ENCODE assay signal across 9 cellular contexts in genomic region chr3:15309662-15310335, GRCh38. TPM values are rescaled to one million over a fixed set of nuclear protein-coding genes. Genes with fewer than 3 reads are reported as not detected.
DNase-seq lines count a peak whose midpoint lies in the region; ATAC-seq and TF ChIP-seq lines count a peak whose summit lies in the region.
"Had no signal": no experiment of that assay in that cellular context is flagged by ENCODE, and none has a peak within 500 bp of the region (broad histone marks: within the 10 kb centered on the region; RNA-seq: fewer than 3 reads in every experiment).

No MANE protein-coding gene starts in this region.

- no peaks in the 10 kb centered on the region for H3K9me3 Mint-ChIP-seq in CD4-positive, alpha-beta memory T cell

- no peak for ATAC-seq in HG03442 (IDR thresholded peaks at IDR 0.05; ENCODE audit: unreplicated experiment)
- no peak for ATAC-seq in psoas muscle
- no peak for ATAC-seq in HG02870 (IDR thresholded peaks at IDR 0.05; ENCODE audit: unreplicated experiment)

- H3K9me3 ChIP-seq in CD4-positive, alpha-beta memory T cell (ENCODE audit: control insufficient read depth in 1 of 2, low read length in 2 of 2): no peaks in the 10 kb centered on the region
- H3K9me3 ChIP-seq in psoas muscle: no peaks in the 10 kb centered on the region
- H3K9me3 ChIP-seq: thoracic aorta had no signal

- H3K36me3 ChIP-seq in CD4-positive, alpha-beta memory T cell (ENCODE audit: insufficient read depth, low read length): peaks cover 3% of the 10 kb centered on the region
- peaks cover 0 to 5% of the 10 kb centered on the region in 2 donors for H3K36me3 ChIP-seq in psoas muscle (ENCODE audit: insufficient read depth in 1 of 2, low read depth in 1 of 2)
- H3K36me3 ChIP-seq: thoracic aorta had no signal

- TF ChIP-seq CTCF in dorsolateral prefrontal cortex (IDR thresholded peaks at IDR 0.05 in 54 of 56, conservative IDR thresholded peaks at IDR 0.05 in 2 of 56; ENCODE audit: low read depth in 1 of 56, partially characterized antibody in 56 of 56) (no peak), psoas muscle (IDR thresholded peaks at IDR 0.05) (no peak)

- DNase-seq in CD4-positive, alpha-beta memory T cell: no peak
- DNase-seq in SK-MEL-5 (ENCODE audit: low read depth, low spot score) (peak; percentile 71), dorsolateral prefrontal cortex (peak in 8 of 10 donors; percentile 42 to 86 (median 68)), pons (ENCODE audit: low spot score) (peak; percentile 94), psoas muscle (no peak), cerebellar cortex (ENCODE audit: low spot score) (no peak)

- CTCF ChIA-PET in CD4-positive, alpha-beta memory T cell (lab: Charles Lee; ENCODE audit: partially characterized antibody): interaction anchor here (0.6 to 3.2 kb wide), 9 partner anchors 10 to 68 kb away, joined by 3 to 12 read pairs (median 4); partner anchors contain the start of gene SH3BP5

- no peak overlapping the region for H3K4me3 ChIP-seq in CD4-positive, alpha-beta memory T cell (ENCODE audit: low read length in 2 of 2)
- H3K4me3 ChIP-seq in dorsolateral prefrontal cortex (peak overlapping the region in 2 of 59 donors; percentile 29 to 35), psoas muscle (no peak overlapping the region)
- H3K4me3 ChIP-seq: thoracic aorta had no signal

- H3K4me3 Mint-ChIP-seq in CD4-positive, alpha-beta memory T cell: peak overlapping the region in 7 of 8 donors; percentile 25 to 77 (median 56)

- peaks cover 89% of the 10 kb centered on the region for H3K4me1 ChIP-seq in CD4-positive, alpha-beta memory T cell (ENCODE audit: insufficient read depth, low read length)
- peaks cover 13% of the 10 kb centered on the region for H3K4me1 ChIP-seq in psoas muscle

- 71 to 77% (median 74%) methylated on average over 6 of the region's 6 CpGs for WGBS in psoas muscle, 3 donors

- H3K27me3 ChIP-seq in CD4-positive, alpha-beta memory T cell (ENCODE audit: insufficient read depth, low read length): no peaks in the 10 kb centered on the region
- H3K27me3 ChIP-seq in dorsolateral prefrontal cortex: no peaks in the 10 kb centered on the region
- no peaks in the 10 kb centered on the region for H3K27me3 ChIP-seq in psoas muscle (ENCODE audit: insufficient read depth in 3 of 3, low read length in 2 of 3)

- H3K36me3 Mint-ChIP-seq in CD4-positive, alpha-beta memory T cell: peaks cover 16 to 37% of the 10 kb centered on the region in 2 donors

- H3K27ac ChIP-seq in CD4-positive, alpha-beta memory T cell (ENCODE audit: low read depth, low read length): peak overlapping the region; percentile 11
- H3K27ac ChIP-seq in dorsolateral prefrontal cortex: peak overlapping the region in 58 of 59 donors; percentile 15 to 92 (median 77)
- H3K27ac ChIP-seq in psoas muscle: no peak overlapping the region

- peak overlapping the region; percentile 63 to 84 (median 80) for H3K27ac Mint-ChIP-seq in CD4-positive, alpha-beta memory T cell

- peaks cover 55 to 86% (median 69%) of the 10 kb centered on the region in 4 donors for H3K4me1 Mint-ChIP-seq in CD4-positive, alpha-beta memory T cell

- intact Hi-C loops in CD4-positive, alpha-beta memory T cell (cut with micrococcal nuclease): loop anchor here (1.0 kb wide), 4 partner anchors 11 to 37 kb away; partner anchors contain the start of gene SH3BP5
- intact Hi-C loops in dorsolateral prefrontal cortex (cut with DNase I) (loop anchor here in 1 of 2 donors (2.0 kb wide), 2 partner anchors 21 to 41 kb away; no protein-coding TSS in a partner anchor), psoas muscle (cut with DNase I) (no loop called here)

- no peaks in the 10 kb centered on the region for H3K27me3 Mint-ChIP-seq in CD4-positive, alpha-beta memory T cell

- in situ Hi-C loops in SK-MEL-5 (cut with HindIII; ENCODE audit: low pct_unique_long_range_greater_than_20kb, low sequenced_read_pairs): no loop called here

- POLR2A ChIA-PET in CD4-positive, alpha-beta memory T cell (lab: Charles Lee; ENCODE audit: partially characterized antibody): interaction anchor here (0.5 to 4.1 kb wide), 13 partner anchors 10 to 292 kb away, joined by 3 to 25 read pairs (median 4); partner anchors contain the start of genes BTD, CAPN7, HACL1 and SH3BP5

RNA-seq across cellular contexts. Expression of gene SH3BP5, which starts 22.6 kb away (rescaled TPM):
- total RNA-seq in CD4-positive, alpha-beta memory T cell: 10 to 100 TPM; 55.8 to 56.9 TPM
- polyA plus RNA-seq in CD4-positive, alpha-beta memory T cell: 100 to 1,000 TPM in 1 of 2 donors, 10 to 100 TPM in 1; 48.2 to 118 TPM
- 48.2 and 49.3 TPM in 2 replicates for total RNA-seq in SK-MEL-5 (2014; rRNA removed; shearing (Covaris generic))
- polyA plus RNA-seq in SK-MEL-5 (2015; cell fraction: cytosol; rRNA removed): 83.2 and 101 TPM in 2 replicates
- polyA plus RNA-seq in SK-MEL-5 (2015; cell fraction: nucleus; rRNA removed): 57.7 and 70.2 TPM in 2 replicates
- total RNA-seq in dorsolateral prefrontal cortex (100 to 1,000 TPM in 1 of 120 experiments, 10 to 100 TPM in 119; 30.2 to 111 (median 66.8) TPM), psoas muscle (10 to 100 TPM; 14.4 to 57.1 (median 23.6) TPM)
- 10 to 100 TPM; 42.8 to 63.0 (median 59.2) TPM for polyA plus RNA-seq in psoas muscle

Comparison
In these comparisons a context has a peak if more than half of its experiments do, and no peak if none do; other contexts are left out.
1. DNase-seq: peak in SK-MEL-5 (single experiment), dorsolateral prefrontal cortex (8 of 10) and pons (single experiment); none in CD4-positive, alpha-beta memory T cell (0 of 5), psoas muscle (0 of 2) and cerebellar cortex (single experiment).